In genomic region chr1:245469734-245470133, GRCh38 we compare ENCODE assay signal across 17 cellular contexts.
"Had no signal": no experiment of that assay in that cellular context is flagged by ENCODE, and none has a peak within 500 bp of the region (broad histone marks: within the 10 kb centered on the region; RNA-seq: fewer than 3 reads in every experiment).

No MANE protein-coding gene starts in this region.

- H3K4me3 Mint-ChIP-seq: activated naive CD8-positive, alpha-beta T cell treated with anti-CD3 and anti-CD28 coated beads, Interleukin-2, amount 10 ng/mL, durations not matched to agents 7 days and 5 days; brain; naive thymus-derived CD8-positive, alpha-beta T cell; stimulated activated memory B cell treated with anti-CD40 and anti-IgM and Interleukin-4, amounts not matched to agents 10 μg/mL and 1 μg/mL and 100 μg/mL, for 72 hours had no signal

- H3K4me3 ChIP-seq: tibial artery had no signal

- H3K36me3 ChIP-seq: tibial artery had no signal

- H3K9me3 Mint-ChIP-seq: activated naive CD8-positive, alpha-beta T cell treated with anti-CD3 and anti-CD28 coated beads, Interleukin-2, amount 10 ng/mL, durations not matched to agents 7 days and 5 days had no signal

- H3K4me1 ChIP-seq: foreskin keratinocyte, tibial artery had no signal

- H3K27ac ChIP-seq: foreskin keratinocyte, tibial artery had no signal

- DNase-seq: activated CD4-positive, alpha-beta T cell treated with anti-CD3 and anti-CD28 coated beads, Interleukin-2, amount 50 U/mL, for 4 hours; activated naive CD4-positive, alpha-beta T cell; activated naive CD8-positive, alpha-beta T cell treated with anti-CD3 and anti-CD28 coated beads, Interleukin-2, amount 10 ng/mL, durations not matched to agents 7 days and 5 days; activated T-cell treated with anti-CD3 and anti-CD28 coated beads for 4 hours; effector memory CD4-positive, alpha-beta T cell; foreskin keratinocyte; glutamatergic neuron; left ventricle myocardium superior; mesenchymal stem cell; naive thymus-derived CD8-positive, alpha-beta T cell; posterior cingulate gyrus; retina; stimulated activated CD4-positive, alpha-beta T cell treated with anti-CD3 and anti-CD28 coated beads, Interleukin-2, amount 100 ng/mL, for 48 hours; tibial artery had no signal

- H3K27ac Mint-ChIP-seq: activated naive CD8-positive, alpha-beta T cell treated with anti-CD3 and anti-CD28 coated beads, Interleukin-2, amount 10 ng/mL, durations not matched to agents 7 days and 5 days; naive thymus-derived CD8-positive, alpha-beta T cell; stimulated activated memory B cell treated with anti-CD40 and anti-IgM and Interleukin-4, amounts not matched to agents 10 μg/mL and 1 μg/mL and 100 μg/mL, for 72 hours had no signal

- H3K36me3 Mint-ChIP-seq: activated naive CD8-positive, alpha-beta T cell treated with anti-CD3 and anti-CD28 coated beads, Interleukin-2, amount 10 ng/mL, durations not matched to agents 7 days and 5 days; brain; naive thymus-derived CD8-positive, alpha-beta T cell; stimulated activated memory B cell treated with anti-CD40 and anti-IgM and Interleukin-4, amounts not matched to agents 10 μg/mL and 1 μg/mL and 100 μg/mL, for 72 hours had no signal

- H3K9me3 ChIP-seq: tibial artery had no signal

- H3K27me3 ChIP-seq: foreskin keratinocyte, tibial artery had no signal

- H3K4me1 Mint-ChIP-seq: activated naive CD8-positive, alpha-beta T cell treated with anti-CD3 and anti-CD28 coated beads, Interleukin-2, amount 10 ng/mL, durations not matched to agents 7 days and 5 days; stimulated activated memory B cell treated with anti-CD40 and anti-IgM and Interleukin-4, amounts not matched to agents 10 μg/mL and 1 μg/mL and 100 μg/mL, for 72 hours had no signal

- ATAC-seq: activated CD4-positive, CD25-positive, alpha-beta regulatory T cell treated with anti-CD3 and anti-CD28 coated beads, Interleukin-2, amount 50 U/mL, for 24 hours; foreskin keratinocyte; left ventricle myocardium superior; naive thymus-derived CD8-positive, alpha-beta T cell; stimulated activated memory B cell treated with anti-CD40 and anti-IgM and Interleukin-4, amounts not matched to agents 10 μg/mL and 1 μg/mL and 100 μg/mL, for 72 hours had no signal
